ENCODE assay signal across 21 cellular contexts in the genomic region with DNA sequence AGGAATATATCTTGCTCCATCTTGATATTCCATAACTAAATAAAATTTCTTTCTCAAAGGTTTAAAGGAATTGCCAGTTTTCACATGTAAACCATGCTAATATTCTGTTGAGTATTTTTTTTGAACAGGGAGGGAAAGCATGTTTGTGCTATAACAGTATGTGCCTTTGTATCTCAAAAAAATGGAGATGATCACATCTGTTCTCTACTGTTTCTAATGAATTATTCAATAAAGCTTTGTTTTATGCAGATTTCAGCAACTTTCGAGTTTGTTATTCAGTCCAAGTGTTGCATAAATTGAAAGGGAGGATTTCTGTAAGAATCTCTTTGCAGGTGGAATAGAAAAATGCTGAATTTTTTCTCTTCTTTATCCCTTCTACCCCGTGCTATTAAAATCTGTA. TPM values are rescaled to one million over a fixed set of nuclear protein-coding genes. Genes with fewer than 3 reads are reported as not detected.
"Had no signal": no experiment of that assay in that cellular context is flagged by ENCODE, and none has a peak within 500 bp of the region (broad histone marks: within the 10 kb centered on the region; RNA-seq: fewer than 3 reads in every experiment).

No MANE protein-coding gene starts in this region.

- DNase-seq: cortex of kidney; effector memory CD8-positive, alpha-beta T cell; gastrocnemius medialis; glutamatergic neuron; left cardiac atrium; left ventricle myocardium inferior; lower lobe of right lung; mesenchymal stem cell; naive thymus-derived CD4-positive, alpha-beta T cell; nephron progenitor cell; psoas muscle; sigmoid colon; stimulated activated CD4-positive, alpha-beta T cell treated with anti-CD3 and anti-CD28 coated beads, Interleukin-2, amount 100 ng/mL, for 24 hours; stimulated activated CD4-positive, alpha-beta T cell treated with anti-CD3 and anti-CD28 coated beads, Interleukin-4, amount 100 ng/mL, for 4 hours; stimulated activated naive B cell treated with anti-CD40 and anti-IgM and Interleukin-4, amounts not matched to agents 10 μg/mL and 1 μg/mL and 100 μg/mL, for 72 hours; stimulated activated naive CD8-positive, alpha-beta T cell treated with anti-CD3 and anti-CD28 coated beads, Interleukin-15, amount 100 ng/mL, for 72 hours; trophoblast cell had no signal

- H3K27ac Mint-ChIP-seq: effector memory CD8-positive, alpha-beta T cell; naive thymus-derived CD4-positive, alpha-beta T cell; nephron progenitor cell; stimulated activated naive B cell treated with anti-CD40 and anti-IgM and Interleukin-4, amounts not matched to agents 10 μg/mL and 1 μg/mL and 100 μg/mL, for 72 hours had no signal

- H3K27ac ChIP-seq: epithelial cell of prostate, esophagus muscularis mucosa, gastrocnemius medialis, left ventricle myocardium inferior, lower lobe of right lung, parathyroid adenoma, psoas muscle, sigmoid colon, skin epidermis had no signal

- H3K4me3 Mint-ChIP-seq: effector memory CD8-positive, alpha-beta T cell; naive thymus-derived CD4-positive, alpha-beta T cell; nephron progenitor cell; stimulated activated naive B cell treated with anti-CD40 and anti-IgM and Interleukin-4, amounts not matched to agents 10 μg/mL and 1 μg/mL and 100 μg/mL, for 72 hours; stimulated activated naive CD8-positive, alpha-beta T cell treated with anti-CD3 and anti-CD28 coated beads, Interleukin-15, amount 100 ng/mL, for 72 hours had no signal

- H3K4me1 Mint-ChIP-seq: stimulated activated naive B cell treated with anti-CD40 and anti-IgM and Interleukin-4, amounts not matched to agents 10 μg/mL and 1 μg/mL and 100 μg/mL, for 72 hours; stimulated activated naive CD8-positive, alpha-beta T cell treated with anti-CD3 and anti-CD28 coated beads, Interleukin-15, amount 100 ng/mL, for 72 hours had no signal

- H3K36me3 Mint-ChIP-seq: stimulated activated naive B cell treated with anti-CD40 and anti-IgM and Interleukin-4, amounts not matched to agents 10 μg/mL and 1 μg/mL and 100 μg/mL, for 72 hours had no signal

- ATAC-seq: effector memory CD8-positive, alpha-beta T cell; gastrocnemius medialis; left cardiac atrium; lower lobe of right lung; naive thymus-derived CD4-positive, alpha-beta T cell; psoas muscle; stimulated activated naive B cell treated with anti-CD40 and anti-IgM and Interleukin-4, amounts not matched to agents 10 μg/mL and 1 μg/mL and 100 μg/mL, for 72 hours; stimulated activated naive CD8-positive, alpha-beta T cell treated with anti-CD3 and anti-CD28 coated beads, Interleukin-15, amount 100 ng/mL, for 72 hours had no signal

- H3K27me3 Mint-ChIP-seq: effector memory CD8-positive, alpha-beta T cell; naive thymus-derived CD4-positive, alpha-beta T cell; stimulated activated naive B cell treated with anti-CD40 and anti-IgM and Interleukin-4, amounts not matched to agents 10 μg/mL and 1 μg/mL and 100 μg/mL, for 72 hours; stimulated activated naive CD8-positive, alpha-beta T cell treated with anti-CD3 and anti-CD28 coated beads, Interleukin-15, amount 100 ng/mL, for 72 hours had no signal

- H3K9me3 Mint-ChIP-seq: effector memory CD8-positive, alpha-beta T cell; naive thymus-derived CD4-positive, alpha-beta T cell; stimulated activated naive B cell treated with anti-CD40 and anti-IgM and Interleukin-4, amounts not matched to agents 10 μg/mL and 1 μg/mL and 100 μg/mL, for 72 hours; stimulated activated naive CD8-positive, alpha-beta T cell treated with anti-CD3 and anti-CD28 coated beads, Interleukin-15, amount 100 ng/mL, for 72 hours had no signal

RNA-seq across cellular contexts. Expression of a gene that starts 41.9 kb away (rescaled TPM):
- total RNA-seq: gastrocnemius medialis had no signal
